Comparison of ENCODE assay signal across 17 cellular contexts in genomic region chr5:34672196-34672595, GRCh38.
"Had no signal": no experiment of that assay in that cellular context is flagged by ENCODE, and none has a peak within 500 bp of the region (broad histone marks: within the 10 kb centered on the region; RNA-seq: fewer than 3 reads in every experiment).

No MANE protein-coding gene starts in this region.

- H3K4me3 ChIP-seq: coronary artery, gastroesophageal sphincter, heart right ventricle, lung, prostate gland, spleen had no signal

- H3K4me1 ChIP-seq: prostate gland had no signal

- H3K27me3 ChIP-seq: gastroesophageal sphincter, heart right ventricle, spleen had no signal

- ATAC-seq: activated CD4-positive, alpha-beta T cell treated with anti-CD3 and anti-CD28 coated beads for 36 hours; activated naive CD4-positive, alpha-beta T cell treated with anti-CD3 and anti-CD28 coated beads, Interleukin-2, amount 50 U/mL, for 72 hours; activated T-cell treated with anti-CD3 and anti-CD28 coated beads, Interleukin-2, amount 50 U/mL, for 72 hours; gastroesophageal sphincter; heart right ventricle; right cardiac atrium; T-helper 17 cell had no signal

- H3K27ac ChIP-seq: prostate gland had no signal

- DNase-seq: activated CD4-positive, alpha-beta memory T cell treated with anti-CD3 and anti-CD28 coated beads, Interleukin-2, amount 10 ng/mL, durations not matched to agents 7 days and 5 days; activated CD4-positive, alpha-beta T cell treated with anti-CD3 and anti-CD28 coated beads for 36 hours; activated gamma-delta T cell; activated T-cell treated with anti-CD3 and anti-CD28 coated beads, Interleukin-2, amount 50 U/mL, for 72 hours; effector CD4-positive, alpha-beta T cell; heart right ventricle; islet precursor cell; midbrain; right cardiac atrium; spleen; stimulated activated CD4-positive, alpha-beta T cell treated with anti-CD3 and anti-CD28 coated beads, Interleukin-1b, Interleukin-23, amount 100 ng/mL, for 48 hours; T-helper 17 cell had no signal

- H3K9me3 ChIP-seq: gastroesophageal sphincter, heart right ventricle, prostate gland, spleen had no signal

- H3K36me3 ChIP-seq: prostate gland had no signal
